ENCODE assay signal across 20 cellular contexts in the genomic region with DNA sequence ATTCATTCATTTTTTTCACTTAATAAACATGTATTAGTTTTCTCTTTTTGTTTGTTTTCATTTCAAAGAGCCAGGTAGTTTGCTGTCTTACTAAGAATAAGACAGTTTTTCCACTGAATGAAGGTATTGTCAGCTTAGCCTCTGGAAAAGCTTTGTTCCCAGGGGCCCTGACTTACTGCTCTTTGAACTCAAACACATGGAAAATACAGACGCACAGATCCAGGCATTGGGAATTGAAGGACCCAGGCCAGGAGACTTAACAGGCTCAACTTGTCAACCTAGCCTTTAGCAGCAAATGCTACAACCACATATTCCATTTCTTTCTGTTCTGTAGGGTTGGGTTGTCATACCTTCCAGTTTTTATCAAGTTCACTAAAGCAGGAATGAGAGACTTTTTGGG. TPM values are rescaled to one million over a fixed set of nuclear protein-coding genes. Genes with fewer than 3 reads are reported as not detected.
DNase-seq lines count a peak whose midpoint lies in the region; ATAC-seq, FAIRE-seq and TF ChIP-seq lines count a peak whose summit lies in the region.
"Had no signal": no experiment of that assay in that cellular context is flagged by ENCODE, and none has a peak within 500 bp of the region (broad histone marks: within the 10 kb centered on the region; RNA-seq: fewer than 3 reads in every experiment).

No MANE protein-coding gene starts in this region.

- FAIRE-seq in HepG2 (lab: Jason Lieb, UNC): peak; percentile 67
- FAIRE-seq: GM12892, GM19239, HTR-8/SVneo had no signal

- H3K4me1 ChIP-seq in HepG2 (ENCODE audit: insufficient read depth, low read length) (peaks cover 37% of the 10 kb centered on the region), testis (no peaks in the 10 kb centered on the region)
- H3K4me1 ChIP-seq: BLaER1, Caco-2 had no signal

- intact Hi-C loops in HepG2 (cut with micrococcal nuclease; ENCODE audit: unreplicated experiment): loop anchor here (1.0 kb wide), 1 partner anchor 27 kb away; no protein-coding TSS in a partner anchor
- intact Hi-C loops in testis (cut with DNase I; ENCODE audit: low total_unique reads): no loop called here

- H3K4me2 ChIP-seq in HepG2 (ENCODE audit: low read depth, low read length): peak overlapping the region; percentile 58
- H3K4me2 ChIP-seq: BLaER1 had no signal

- H3K36me3 ChIP-seq in HepG2 (replicated peaks in 1 of 2; ENCODE audit: control insufficient read depth in 1 of 2, insufficient read depth in 2 of 2, low read length in 2 of 2) (no peaks in the 10 kb centered on the region), testis (ENCODE audit: low read depth, missing control alignments) (no peaks in the 10 kb centered on the region)
- H3K36me3 ChIP-seq: BLaER1 had no signal

- peak; percentile 100 for ATAC-seq in HepG2

- TF ChIP-seq EP300 in HepG2 (IDR thresholded peaks at IDR 0.05; ENCODE audit: low read depth in 2 of 2, low read length in 2 of 2) (peak in 1 of 2 experiments; percentile 91; a peak in 2 of 4 replicates), HepG2 (CRISPR knock-in tag; IDR thresholded peaks at IDR 0.05; ENCODE audit: borderline replicate concordance) (peak; percentile 71; the same call in 1 of the 2 replicates)

- H3K9ac ChIP-seq in HepG2 (ENCODE audit: insufficient read depth, low read depth, low read length): no peak overlapping the region; the same call in 1 of the 2 replicates
- H3K9ac ChIP-seq: BLaER1 had no signal

- peak overlapping the region in 3 of 5 experiments; percentile 53 to 85 (median 74) for H3K27ac Mint-ChIP-seq in brain
- H3K27ac Mint-ChIP-seq in HFFc6: no peak overlapping the region
- H3K27ac Mint-ChIP-seq: CD8-positive, alpha-beta memory T cell had no signal

- H3K27me3 ChIP-seq in HepG2 (ENCODE audit: control insufficient read depth in 1 of 2, insufficient read depth in 2 of 2, low read length in 2 of 2) (no peaks in the 10 kb centered on the region), testis (no peaks in the 10 kb centered on the region)
- H3K27me3 ChIP-seq: BLaER1 had no signal

- peaks cover 24% of the 10 kb centered on the region for H3K9me3 ChIP-seq in HepG2 (ENCODE audit: low read length)
- H3K9me3 ChIP-seq in testis: no peaks in the 10 kb centered on the region
- H3K9me3 ChIP-seq: Caco-2 had no signal

- 0% methylated on average over 1 of the region's 1 CpG for WGBS in HepG2 (ENCODE audit: low lambda C conversion rate)
- WGBS in testis, 2 donors: 70 to 72% methylated on average over 1 of the region's 1 CpG

- H3K4me3 ChIP-seq in HepG2 (replicated peaks in 1 of 3; ENCODE audit: insufficient read depth in 1 of 3, low read depth in 2 of 3, low read length in 3 of 3) (peak overlapping the region in 2 of 3 experiments; percentile 7 to 26; a peak in 2 of 6 replicates), testis (no peak overlapping the region)
- H3K4me3 ChIP-seq: BLaER1 had no signal

- no peaks in the 10 kb centered on the region for H4K20me1 ChIP-seq in HepG2 (ENCODE audit: insufficient read depth, low read length)
- H4K20me1 ChIP-seq: BLaER1 had no signal

- no peak for TF ChIP-seq CTCF in brain (conservative IDR thresholded peaks at IDR 0.05)
- TF ChIP-seq CTCF in HepG2 (CRISPR knock-in tag; IDR thresholded peaks at IDR 0.05): no peak
- TF ChIP-seq CTCF in testis (IDR thresholded peaks at IDR 0.05): no peak
- no peak for TF ChIP-seq CTCF in HFFc6 (IDR thresholded peaks at IDR 0.05)

- H3K27ac ChIP-seq in HepG2 (ENCODE audit: extremely low read length, insufficient read depth, low read length) (peak overlapping the region; percentile 81), testis (no peak overlapping the region)
- H3K27ac ChIP-seq: 22Rv1, BLaER1 had no signal

- H3K4me3 Mint-ChIP-seq in brain (no peak overlapping the region), HFFc6 (no peak overlapping the region)
- H3K4me3 Mint-ChIP-seq: CD8-positive, alpha-beta memory T cell; H9 had no signal

- H3K4me1 Mint-ChIP-seq in brain (peaks cover 15% of the 10 kb centered on the region), HFFc6 (ENCODE audit: low read depth) (no peaks in the 10 kb centered on the region)
- H3K4me1 Mint-ChIP-seq: CD8-positive, alpha-beta memory T cell had no signal

- POLR2A ChIA-PET in HepG2 (lab: Yijun Ruan, JAX): interaction anchor here (1.0 kb wide), 1 partner anchor 29 kb away, joined by 9 read pairs; no protein-coding TSS in a partner anchor

- H2AFZ ChIP-seq in HepG2 (ENCODE audit: low read length): no peak overlapping the region

- in situ Hi-C loops in HepG2 (cut with HindIII; ENCODE audit: extremely low pct_ligation_motif_present, low pct_unique_long_range_greater_than_20kb): no loop called here

- peak in 1 of 2 experiments; percentile 27; a peak in 1 of 4 replicates for TF ChIP-seq POLR2A in HepG2 (IDR thresholded peaks at IDR 0.05; ENCODE audit: insufficient read depth in 1 of 2, low read depth in 2 of 2, low read length in 2 of 2)
- TF ChIP-seq POLR2A in testis (IDR thresholded peaks at IDR 0.05): no peak

- CTCF ChIA-PET in HepG2 (lab: Yijun Ruan, JAX; ENCODE audit: low intra/inter-chr PET ratio, low total read pairs): no interaction called here

- no peaks in the 10 kb centered on the region for H3K27me3 Mint-ChIP-seq in brain
- no peaks in the 10 kb centered on the region; the same call in none of the 2 replicates for H3K27me3 Mint-ChIP-seq in HFFc6 (ENCODE audit: insufficient read depth)
- H3K27me3 Mint-ChIP-seq: CD8-positive, alpha-beta memory T cell had no signal

- H3K9me3 Mint-ChIP-seq in brain (peaks cover 15 to 24% (median 22%) of the 10 kb centered on the region in 5 experiments), HFFc6 (peaks cover 21% of the 10 kb centered on the region)

- peaks cover 60% of the 10 kb centered on the region for H3K36me3 Mint-ChIP-seq in brain
- peaks cover 5% of the 10 kb centered on the region for H3K36me3 Mint-ChIP-seq in HFFc6 (ENCODE audit: low read depth)
- H3K36me3 Mint-ChIP-seq: CD8-positive, alpha-beta memory T cell had no signal

- no TSS peak for BruUV-seq in HepG2 (replicated peaks; lab: Mats Ljungman, UMichigan)

- DNase-seq in NCI-H82 (lab: John Stamatoyannopoulos, UW) (peak; percentile 25), NCI-H82 treated with DMSO at 0.1 percent for 48 hours (lab: John Stamatoyannopoulos, UW; ENCODE audit: unreplicated experiment) (no peak), HepG2 (ENCODE audit: low spot score) (peak; percentile 94), NCI-H345 treated with DMSO at 0.1 percent for 48 hours (lab: John Stamatoyannopoulos, UW; ENCODE audit: unreplicated experiment) (no peak), testis (no peak), HFFc6 (no peak)
- DNase-seq: AML-193; Caco-2; CD8-positive, alpha-beta memory T cell; DND-41; GDM1; GOT3; H9; IMR-90 had no signal

- no peak for TF ChIP-seq RAD21 in HepG2 (CRISPR knock-in tag; IDR thresholded peaks at IDR 0.05)

- no peaks in the 10 kb centered on the region for H3K79me2 ChIP-seq in HepG2 (ENCODE audit: insufficient read depth, low read length)

RNA-seq across cellular contexts. Expression of gene SLCO1C1, which starts 38.5 kb away (rescaled TPM):
- polyA plus RNA-seq in brain (ENCODE audit: insufficient read depth, low read depth, low replicate concordance): 5.6 TPM
- not detected in 2 replicates for total RNA-seq in HepG2 (2016; rRNA removed; fragmentation: Illumina TruSeq; extraction: Trizol)
- total RNA-seq in HepG2 (2016; cell fraction: cytosol; rRNA removed; fragmentation: Illumina TruSeq; extraction: Trizol; ENCODE audit: low read depth): not detected in 2 replicates
- not detected in 2 replicates for total RNA-seq in HepG2 (2016; cell fraction: insoluble cytoplasmic fraction; rRNA removed; fragmentation: Illumina TruSeq; extraction: Trizol)
- total RNA-seq in HepG2 (2016; cell fraction: membrane; rRNA removed; fragmentation: Illumina TruSeq; extraction: Trizol): not detected in 2 replicates
- not detected in 2 replicates for total RNA-seq in HepG2 (2016; cell fraction: nucleus; rRNA removed; fragmentation: Illumina TruSeq; extraction: Trizol)
- polyA plus RNA-seq in HepG2 (2011; rRNA removed): not detected in 2 replicates
- not detected in 2 replicates for polyA plus RNA-seq in HepG2 (2011; cell fraction: cytosol; rRNA removed)
- polyA plus RNA-seq in HepG2 (2011; cell fraction: nucleus; rRNA removed): not detected in 2 replicates
- not detected in 2 replicates for polyA plus RNA-seq in HepG2 (2012)
- not detected in 2 replicates for polyA plus RNA-seq in HepG2 (2016; cell fraction: cytosol; fragmentation: Illumina TruSeq; extraction: Trizol; ENCODE audit: low read depth)
- not detected in 2 replicates for polyA plus RNA-seq in HepG2 (2016; cell fraction: insoluble cytoplasmic fraction; fragmentation: Illumina TruSeq; extraction: Trizol; ENCODE audit: low read depth)
- not detected in 2 replicates for polyA plus RNA-seq in HepG2 (2016; cell fraction: membrane; fragmentation: Illumina TruSeq; extraction: Trizol; ENCODE audit: low read depth)
- not detected in 2 replicates for polyA plus RNA-seq in HepG2 (2016; cell fraction: nucleus; fragmentation: Illumina TruSeq; extraction: Trizol; ENCODE audit: insufficient read depth, low read depth)
- polyA minus RNA-seq in HepG2 (2011; rRNA and poly(A)+ RNA removed; ENCODE audit: low replicate concordance): 5.3 TPM in 1 of 2 replicates, not detected in the other
- not detected in 2 replicates for polyA minus RNA-seq in HepG2 (2011; cell fraction: cytosol; rRNA and poly(A)+ RNA removed)
- not detected in 2 replicates for polyA minus RNA-seq in HepG2 (2011; cell fraction: nucleus; rRNA and poly(A)+ RNA removed)
- 1 to 10 TPM; 1.1 to 1.4 TPM for total RNA-seq in testis
- polyA plus RNA-seq in testis (ENCODE audit: insufficient read depth, low read depth, low replicate concordance): 2.6 TPM
- not detected for total RNA-seq in HFFc6 (2021; fragmentation: NEBNext Ultra II Directional; extraction: Animal tissue kit (Norgen Biotek cat#: 25700))
- total RNA-seq: Caco-2; CD8-positive, alpha-beta memory T cell; H9; IMR-90 had no signal
- polyA plus RNA-seq: CD8-positive, alpha-beta memory T cell; IMR-90 had no signal

Comparison
In these comparisons a context has a peak if more than half of its experiments do, and no peak if none do; other contexts are left out.
1. DNase-seq: peak in NCI-H82 (single experiment) and HepG2 (single experiment); none in NCI-H82 treated with DMSO at 0.1 percent for 48 hours (single experiment), NCI-H345 treated with DMSO at 0.1 percent for 48 hours (single experiment), testis (single experiment) and HFFc6 (single experiment).
2. H3K4me3 ChIP-seq: peak in HepG2 (2 of 3); none in testis (0 of 2).